8 cellular contexts compared by ENCODE assay signal in the genomic region with DNA sequence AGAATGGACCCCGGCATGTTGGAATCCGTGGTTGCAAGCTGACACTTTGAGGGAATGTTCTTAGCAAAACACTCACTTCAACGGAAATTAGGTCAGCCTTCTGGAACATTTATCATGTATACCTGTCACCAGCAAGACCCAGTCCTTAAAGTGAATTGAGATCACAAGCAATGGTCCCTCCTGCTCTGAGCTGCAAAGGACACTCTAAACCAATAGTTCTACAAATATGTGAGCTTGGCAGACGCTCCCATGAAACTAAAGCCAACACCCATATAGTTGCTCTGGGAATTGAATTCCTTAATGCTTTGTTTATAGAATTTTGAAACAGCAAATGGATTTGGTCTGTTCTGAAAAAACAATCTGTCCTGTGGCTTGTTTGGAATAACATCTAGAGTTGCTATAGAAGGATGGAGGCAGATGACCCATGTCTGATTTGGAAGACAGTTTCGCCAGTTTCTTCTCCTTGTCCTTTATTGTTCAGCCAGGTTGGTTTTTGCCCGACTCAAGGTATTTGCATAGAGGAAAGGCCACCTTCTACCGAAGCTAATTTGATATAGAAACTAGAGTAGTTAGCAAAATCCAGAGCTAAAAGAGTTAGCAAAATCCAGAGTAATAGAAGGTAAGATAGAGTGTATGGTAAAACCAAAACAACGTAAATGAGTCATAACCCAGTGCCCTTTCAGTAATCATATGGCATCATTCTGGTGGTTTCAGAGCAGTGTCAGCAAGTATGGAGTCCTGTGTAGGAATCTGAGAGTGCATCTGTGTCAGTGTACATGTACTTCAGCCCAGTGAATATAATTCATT.
DNase-seq lines count a peak whose midpoint lies in the region; ATAC-seq and TF ChIP-seq lines count a peak whose summit lies in the region.

No MANE protein-coding gene starts in this region.

- DNase-seq in activated naive CD4-positive, alpha-beta T cell treated with anti-CD3 and anti-CD28 coated beads for 36 hours: peak; percentile 56
- DNase-seq in activated naive CD4-positive, alpha-beta T cell treated with anti-CD3 and anti-CD28 coated beads, Interleukin-2, amount 50 U/mL, for 16 hours: no peak
- DNase-seq in SK-N-DZ (ENCODE audit: low spot score) (peak; percentile 49), foreskin fibroblast (peak; percentile 55 to 79), COLO668 (lab: John Stamatoyannopoulos, UW; ENCODE audit: unreplicated experiment) (no peak), posterior cingulate gyrus (no peak)
- peak; percentile 38 to 59 for DNase-seq in stimulated activated naive CD8-positive, alpha-beta T cell treated with anti-CD3 and anti-CD28 coated beads, Interleukin-15, amount 100 ng/mL, for 72 hours

- H3K4me3 ChIP-seq in foreskin fibroblast (ENCODE audit: low read depth in 1 of 2, low read length in 2 of 2): peak overlapping the region in 1 of 2 donors; percentile 29

- H3K4me1 Mint-ChIP-seq in activated naive CD4-positive, alpha-beta T cell treated with anti-CD3 and anti-CD28 coated beads for 36 hours (ENCODE audit: low read depth): peaks cover 21% of the 10 kb centered on the region
- H3K4me1 Mint-ChIP-seq in stimulated activated naive CD8-positive, alpha-beta T cell treated with anti-CD3 and anti-CD28 coated beads, Interleukin-15, amount 100 ng/mL, for 72 hours: peaks cover 32% of the 10 kb centered on the region

- TF ChIP-seq CTCF in foreskin fibroblast (IDR thresholded peaks at IDR 0.05; ENCODE audit: low read depth, low read length): no peak

- CTCF ChIA-PET in activated naive CD4-positive, alpha-beta T cell treated with anti-CD3 and anti-CD28 coated beads for 36 hours (lab: Charles Lee): interaction anchor here (0.9 to 1.5 kb wide), 6 partner anchors 10 to 240 kb away, joined by 3 to 6 read pairs (median 4); no protein-coding TSS in a partner anchor

- no peaks in the 10 kb centered on the region for H3K36me3 Mint-ChIP-seq in activated naive CD4-positive, alpha-beta T cell treated with anti-CD3 and anti-CD28 coated beads for 36 hours (ENCODE audit: low read depth)

- H3K9me3 Mint-ChIP-seq in activated naive CD4-positive, alpha-beta T cell treated with anti-CD3 and anti-CD28 coated beads for 36 hours: no peaks in the 10 kb centered on the region
- H3K9me3 Mint-ChIP-seq in stimulated activated naive CD8-positive, alpha-beta T cell treated with anti-CD3 and anti-CD28 coated beads, Interleukin-15, amount 100 ng/mL, for 72 hours: no peaks in the 10 kb centered on the region

- H3K4me3 Mint-ChIP-seq in activated naive CD4-positive, alpha-beta T cell treated with anti-CD3 and anti-CD28 coated beads for 36 hours: peak overlapping the region; percentile 45
- H3K4me3 Mint-ChIP-seq in stimulated activated naive CD8-positive, alpha-beta T cell treated with anti-CD3 and anti-CD28 coated beads, Interleukin-15, amount 100 ng/mL, for 72 hours: peak overlapping the region; percentile 48 to 81

- peak overlapping the region; percentile 67 for H3K27ac Mint-ChIP-seq in activated naive CD4-positive, alpha-beta T cell treated with anti-CD3 and anti-CD28 coated beads for 36 hours
- H3K27ac Mint-ChIP-seq in stimulated activated naive CD8-positive, alpha-beta T cell treated with anti-CD3 and anti-CD28 coated beads, Interleukin-15, amount 100 ng/mL, for 72 hours: peak overlapping the region; percentile 24 to 95

- intact Hi-C loops in activated naive CD4-positive, alpha-beta T cell treated with anti-CD3 and anti-CD28 coated beads for 36 hours (cut with micrococcal nuclease): loop anchor here (1.0 to 5.0 kb wide), 8 partner anchors 14 to 464 kb away; no protein-coding TSS in a partner anchor
- intact Hi-C loops in posterior cingulate gyrus (cut with DNase I): no loop called here

- peak; percentile 98 for ATAC-seq in HG02763 (IDR thresholded peaks at IDR 0.05; ENCODE audit: unreplicated experiment)
- ATAC-seq in stimulated activated naive CD8-positive, alpha-beta T cell treated with anti-CD3 and anti-CD28 coated beads, Interleukin-15, amount 100 ng/mL, for 72 hours: peak; percentile 99

- peaks cover 12% of the 10 kb centered on the region for H3K27me3 Mint-ChIP-seq in activated naive CD4-positive, alpha-beta T cell treated with anti-CD3 and anti-CD28 coated beads for 36 hours (ENCODE audit: low read depth)
- H3K27me3 Mint-ChIP-seq in stimulated activated naive CD8-positive, alpha-beta T cell treated with anti-CD3 and anti-CD28 coated beads, Interleukin-15, amount 100 ng/mL, for 72 hours: no peaks in the 10 kb centered on the region

Comparison
In these comparisons a context has a peak if more than half of its experiments do, and no peak if none do; other contexts are left out.
1. DNase-seq: peak in activated naive CD4-positive, alpha-beta T cell treated with anti-CD3 and anti-CD28 coated beads for 36 hours (single experiment), SK-N-DZ (single experiment), foreskin fibroblast (2 of 2) and stimulated activated naive CD8-positive, alpha-beta T cell treated with anti-CD3 and anti-CD28 coated beads, Interleukin-15, amount 100 ng/mL, for 72 hours (2 of 2); none in activated naive CD4-positive, alpha-beta T cell treated with anti-CD3 and anti-CD28 coated beads, Interleukin-2, amount 50 U/mL, for 16 hours (single experiment), COLO668 (single experiment) and posterior cingulate gyrus (0 of 10).